Comparison of ENCODE assay signal across 22 cellular contexts in genomic region chr17:67052720-67053437, GRCh38. TPM values are rescaled to one million over a fixed set of nuclear protein-coding genes. Genes with fewer than 3 reads are reported as not detected.
DNase-seq lines count a peak whose midpoint lies in the region; ATAC-seq and TF ChIP-seq lines count a peak whose summit lies in the region.
"Had no signal": no experiment of that assay in that cellular context is flagged by ENCODE, and none has a peak within 500 bp of the region (broad histone marks: within the 10 kb centered on the region; RNA-seq: fewer than 3 reads in every experiment).

No MANE protein-coding gene starts in this region.

- peaks cover 5% of the 10 kb centered on the region for H3K9me3 Mint-ChIP-seq in natural killer cell treated with Interleukin-12 subunit alpha and Interleukin-12 subunit beta and Interleukin-15 and Interleukin-18, amount 100 ng/mL, for 72 hours
- H3K9me3 Mint-ChIP-seq in natural killer cell (peaks cover 2 to 9% of the 10 kb centered on the region in 2 donors), osteocyte (ENCODE audit: unreplicated experiment) (peaks cover 15% of the 10 kb centered on the region)

- no peak overlapping the region for H3K9ac ChIP-seq in GM23248

- H3K4me1 Mint-ChIP-seq in natural killer cell treated with Interleukin-12 subunit alpha and Interleukin-12 subunit beta and Interleukin-15 and Interleukin-18, amount 100 ng/mL, for 72 hours (ENCODE audit: low read depth in 2 of 2), result peaks cover 0 to 2% of the 10 kb centered on the region in 2 donors
- no peaks in the 10 kb centered on the region for H3K4me1 Mint-ChIP-seq in natural killer cell
- H3K4me1 Mint-ChIP-seq in osteocyte (ENCODE audit: unreplicated experiment), result no peaks in the 10 kb centered on the region
- H3K4me1 Mint-ChIP-seq: GM23338 had no signal

- H3K4me3 ChIP-seq in GM23248, result no peak overlapping the region
- H3K4me3 ChIP-seq: A549, GM23338 had no signal

- ATAC-seq in natural killer cell treated with Interleukin-12 subunit alpha and Interleukin-12 subunit beta and Interleukin-15 and Interleukin-18, amount 100 ng/mL, for 72 hours, result no peak
- no peak for ATAC-seq in natural killer cell
- no peak for ATAC-seq in HG03520 (IDR thresholded peaks at IDR 0.05; ENCODE audit: unreplicated experiment)
- ATAC-seq: A549, HCT116, Panc1 had no signal

- H3K27ac ChIP-seq in GM23248, result no peak overlapping the region
- H3K27ac ChIP-seq in substantia nigra (ENCODE audit: low read depth, low read length, poor library complexity, severe bottlenecking), result no peak overlapping the region
- H3K27ac ChIP-seq: A549 had no signal

- intact Hi-C loops in natural killer cell (cut with micrococcal nuclease), result no loop called here

- in situ Hi-C loops in GM23248 (cut with MboI), result no loop called here

- WGBS in GM23248 (ENCODE audit: low coverage in 1 of 2, low lambda C conversion rate in 2 of 2, missing lambda C conversion rate in 2 of 2), 2 experiments, result 58 to 64% methylated on average over 9 of the region's 9 CpGs

- peaks cover 3% of the 10 kb centered on the region; the same call in 1 of the 2 replicates for H3K27me3 ChIP-seq in GM23248 (replicated peaks; ENCODE audit: insufficient read depth)
- H3K27me3 ChIP-seq: BE2C had no signal

- H3F3A ChIP-seq in GM23248 (ENCODE audit: insufficient read depth), result no peaks in the 10 kb centered on the region

- no peaks in the 10 kb centered on the region for H3K9me2 ChIP-seq in GM23248 (ENCODE audit: insufficient read depth)

- TF ChIP-seq CTCF in natural killer cell (IDR thresholded peaks at IDR 0.05), result no peak
- no peak for TF ChIP-seq CTCF in osteocyte (IDR thresholded peaks at IDR 0.05)

- H3K4me1 ChIP-seq in GM23248 (ENCODE audit: insufficient read depth), result no peaks in the 10 kb centered on the region
- H3K4me1 ChIP-seq: A549, BE2C had no signal

- H3K79me2 ChIP-seq in GM23248 (ENCODE audit: insufficient read depth), result no peaks in the 10 kb centered on the region

- no peak overlapping the region for H3K4me3 Mint-ChIP-seq in natural killer cell treated with Interleukin-12 subunit alpha and Interleukin-12 subunit beta and Interleukin-15 and Interleukin-18, amount 100 ng/mL, for 72 hours
- H3K4me3 Mint-ChIP-seq in natural killer cell, result no peak overlapping the region
- H3K4me3 Mint-ChIP-seq in osteocyte (ENCODE audit: unreplicated experiment), result no peak overlapping the region
- H3K4me3 Mint-ChIP-seq: CD4-positive, CD25-positive, alpha-beta regulatory T cell; GM23338 had no signal

- no peaks in the 10 kb centered on the region for H3K27me3 Mint-ChIP-seq in natural killer cell treated with Interleukin-12 subunit alpha and Interleukin-12 subunit beta and Interleukin-15 and Interleukin-18, amount 100 ng/mL, for 72 hours
- no peaks in the 10 kb centered on the region for H3K27me3 Mint-ChIP-seq in natural killer cell (ENCODE audit: low read depth in 2 of 2)
- H3K27me3 Mint-ChIP-seq in osteocyte (ENCODE audit: unreplicated experiment), result no peaks in the 10 kb centered on the region

- H3K9me3 ChIP-seq in GM23248 (ENCODE audit: low read depth), result peaks cover 5% of the 10 kb centered on the region

- no peak overlapping the region for H3K4me2 ChIP-seq in GM23248 (ENCODE audit: unreplicated experiment)
- H3K4me2 ChIP-seq: A549, GM23338 had no signal

- H3K36me3 ChIP-seq in GM23248 (ENCODE audit: low read depth), result no peaks in the 10 kb centered on the region
- H3K36me3 ChIP-seq: BE2C had no signal

- peak; percentile 44 for DNase-seq in natural killer cell treated with Interleukin-12 subunit alpha and Interleukin-12 subunit beta and Interleukin-15 and Interleukin-18, amount 100 ng/mL, for 72 hours (ENCODE audit: low spot score)
- DNase-seq in natural killer cell (no peak), ecto neural progenitor cell (ENCODE audit: low spot score) (peak; percentile 36), osteocyte (ENCODE audit: extremely low spot score, unreplicated experiment) (peak; percentile 73), GM23248 (no peak), nucleus accumbens (lab: John Stamatoyannopoulos, UW) (no peak), substantia nigra (lab: John Stamatoyannopoulos, UW) (no peak)
- DNase-seq: BE2C; CD4-positive, CD25-positive, alpha-beta regulatory T cell; DMS79; Kasumi-1; NCI-H1694 treated with DMSO at 0.1 percent for 48 hours; NCI-H2081 treated with DMSO at 0.1 percent for 48 hours; NCI-H2171 treated with DMSO at 0.1 percent for 48 hours; NCI-H524 treated with DMSO at 0.1 percent for 48 hours; NCI-H82 had no signal

- no peak overlapping the region for H2AFZ ChIP-seq in GM23248
- H2AFZ ChIP-seq: GM23338 had no signal

- no peaks in the 10 kb centered on the region for H4K20me1 ChIP-seq in GM23248 (ENCODE audit: insufficient read depth)

- H3K27ac Mint-ChIP-seq in natural killer cell treated with Interleukin-12 subunit alpha and Interleukin-12 subunit beta and Interleukin-15 and Interleukin-18, amount 100 ng/mL, for 72 hours, result no peak overlapping the region
- H3K27ac Mint-ChIP-seq in natural killer cell, result no peak overlapping the region
- H3K27ac Mint-ChIP-seq in osteocyte (ENCODE audit: unreplicated experiment), result no peak overlapping the region
- H3K27ac Mint-ChIP-seq: CD4-positive, CD25-positive, alpha-beta regulatory T cell; GM23338 had no signal

- peaks cover 8% of the 10 kb centered on the region for H3K36me3 Mint-ChIP-seq in natural killer cell treated with Interleukin-12 subunit alpha and Interleukin-12 subunit beta and Interleukin-15 and Interleukin-18, amount 100 ng/mL, for 72 hours
- H3K36me3 Mint-ChIP-seq in natural killer cell (peaks cover 12% of the 10 kb centered on the region), osteocyte (ENCODE audit: unreplicated experiment) (peaks cover 5% of the 10 kb centered on the region)
- H3K36me3 Mint-ChIP-seq: CD4-positive, CD25-positive, alpha-beta regulatory T cell had no signal

RNA-seq across cellular contexts. Expression of gene CACNG1, which starts 8.5 kb away (rescaled TPM):
- total RNA-seq in natural killer cell treated with Interleukin-12 subunit alpha and Interleukin-12 subunit beta and Interleukin-15 and Interleukin-18, amount 100 ng/mL, for 72 hours, result not detected
- total RNA-seq in natural killer cell (not detected), osteocyte (not detected in 2 replicates)
- not detected in 2 replicates for total RNA-seq in GM23248 (2014; rRNA removed; shearing (Covaris generic))
- not detected in 2 replicates for polyA plus RNA-seq in GM23248 (2016; fragmentation: Nextera tagmentation; extraction: Ambion mirVana)
- total RNA-seq: CD4-positive, CD25-positive, alpha-beta regulatory T cell; GM23338; MCF 10A had no signal
- polyA plus RNA-seq: CD4-positive, CD25-positive, alpha-beta regulatory T cell; GM23338 had no signal

Comparison
In these comparisons a context has a peak if more than half of its experiments do, and no peak if none do; other contexts are left out.
1. DNase-seq: peak in natural killer cell treated with Interleukin-12 subunit alpha and Interleukin-12 subunit beta and Interleukin-15 and Interleukin-18, amount 100 ng/mL, for 72 hours (single experiment), ecto neural progenitor cell (single experiment) and osteocyte (single experiment); none in natural killer cell (single experiment), GM23248 (single experiment), nucleus accumbens (0 of 56) and substantia nigra (0 of 49).